ENCODE assay signal across 9 cellular contexts in the genomic region with DNA sequence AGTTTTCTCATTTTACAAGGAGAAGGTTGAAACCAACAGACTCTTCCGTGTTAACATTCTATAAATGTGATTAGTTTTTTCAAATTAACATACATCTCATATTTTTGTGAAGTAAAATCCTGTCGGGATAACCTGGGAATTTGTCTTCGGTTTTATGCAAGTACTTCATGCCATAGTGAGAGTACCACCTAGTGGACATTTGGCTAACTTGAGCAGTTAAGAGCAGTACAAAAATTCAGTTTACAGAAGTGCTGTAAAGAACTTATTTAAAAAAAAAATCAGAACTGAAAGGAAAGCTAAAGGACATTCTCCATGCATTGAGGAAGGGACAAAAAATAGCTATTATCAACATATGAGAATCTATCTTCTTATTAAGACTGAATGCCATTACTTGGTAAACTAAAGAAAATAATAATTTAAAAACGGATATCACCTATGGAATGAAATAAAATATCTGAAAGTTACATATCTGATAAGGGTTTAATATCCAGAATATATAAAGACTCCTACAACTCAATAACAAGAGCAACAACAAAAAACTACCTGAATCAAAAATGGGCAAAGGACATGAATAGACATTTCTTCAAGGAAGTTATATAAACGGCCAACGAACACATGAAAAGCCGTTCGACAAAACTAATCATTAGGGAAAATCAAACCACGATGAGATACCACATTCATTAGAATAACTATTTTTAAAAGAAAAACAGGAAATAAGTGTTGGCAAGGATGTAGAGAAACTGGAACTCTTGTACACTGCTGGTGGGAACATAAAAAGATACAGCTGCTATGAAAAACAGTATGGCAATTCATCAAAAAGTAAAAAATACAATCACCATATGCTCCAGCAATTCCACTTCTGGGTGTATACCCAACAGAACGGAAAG.
A peak's percentile ranks its signal among the peaks of the same experiment; 100 is the strongest.
DNase-seq lines count a peak whose midpoint lies in the region; TF ChIP-seq lines count a peak whose summit lies in the region.
"Had no signal": no experiment of that assay in that cellular context is flagged by ENCODE, and none has a peak within 500 bp of the region (broad histone marks: within the 10 kb centered on the region; RNA-seq: fewer than 3 reads in every experiment).

No MANE protein-coding gene starts in this region.

- H3K4me1 ChIP-seq in OCI-LY7 (ENCODE audit: insufficient read depth, low read length, poor library complexity, severe bottlenecking) (no peaks in the 10 kb centered on the region), esophagus squamous epithelium (no peaks in the 10 kb centered on the region), testis (no peaks in the 10 kb centered on the region), ovary (ENCODE audit: insufficient read depth) (no peaks in the 10 kb centered on the region)

- no peaks in the 10 kb centered on the region for H3K79me2 ChIP-seq in OCI-LY7 (ENCODE audit: insufficient read depth, low read depth, low read length)

- no peaks in the 10 kb centered on the region for H3K9me2 ChIP-seq in OCI-LY7 (ENCODE audit: insufficient read depth, low read length)

- POLR2A ChIA-PET in OCI-LY7 (lab: Charles Lee): no interaction called here

- no peak overlapping the region for H3K4me3 ChIP-seq in OCI-LY7 (ENCODE audit: low read depth, low read length, poor library complexity, severe bottlenecking)
- H3K4me3 ChIP-seq in esophagus squamous epithelium: no peak overlapping the region
- H3K4me3 ChIP-seq in testis: no peak overlapping the region
- no peak overlapping the region for H3K4me3 ChIP-seq in ovary

- TF ChIP-seq POLR2A in esophagus squamous epithelium (IDR thresholded peaks at IDR 0.05) (no peak), testis (IDR thresholded peaks at IDR 0.05) (no peak), ovary (IDR thresholded peaks at IDR 0.05) (no peak)

- no peak for TF ChIP-seq EP300 in ovary (IDR thresholded peaks at IDR 0.05)

- H3K27ac ChIP-seq in OCI-LY7 (ENCODE audit: low read depth, low read length, poor library complexity, severe bottlenecking) (no peak overlapping the region), esophagus squamous epithelium (no peak overlapping the region), testis (no peak overlapping the region), ovary (no peak overlapping the region)

- DNase-seq in NCI-H2029 treated with DMSO at 0.1 percent for 48 hours (lab: John Stamatoyannopoulos, UW) (peak; percentile 21), NCI-H2029 (lab: John Stamatoyannopoulos, UW) (no peak), OCI-LY7 (ENCODE audit: low spot score) (peak; percentile 9), esophagus squamous epithelium (lab: John Stamatoyannopoulos, UW) (no peak), testis (no peak), ovary (no peak), NCI-H446 treated with DMSO at 0.1 percent for 48 hours (lab: John Stamatoyannopoulos, UW) (no peak), ureter (ENCODE audit: low spot score) (no peak)
- DNase-seq: stimulated activated naive CD8-positive, alpha-beta T cell treated with anti-CD3 and anti-CD28 coated beads, Interleukin-15, amount 100 ng/mL, for 72 hours had no signal

- 64 to 65% methylated on average over 10 of the region's 10 CpGs for WGBS in esophagus squamous epithelium, 2 donors
- 82 to 89% methylated on average over 10 of the region's 10 CpGs for WGBS in testis, 2 donors
- 80 to 87% (median 81%) methylated on average over 10 of the region's 10 CpGs for WGBS in ovary, 3 donors

- BruUV-seq in OCI-LY7 (replicated peaks; lab: Mats Ljungman, UMichigan): no TSS peak

- no peak overlapping the region for H2AFZ ChIP-seq in OCI-LY7 (ENCODE audit: low read length)

- H3K4me2 ChIP-seq in OCI-LY7 (ENCODE audit: low read length): no peak overlapping the region

- H3K36me3 ChIP-seq in OCI-LY7 (ENCODE audit: insufficient read depth, low read length): no peaks in the 10 kb centered on the region
- no peaks in the 10 kb centered on the region for H3K36me3 ChIP-seq in esophagus squamous epithelium
- no peaks in the 10 kb centered on the region for H3K36me3 ChIP-seq in testis (ENCODE audit: low read depth, missing control alignments)
- no peaks in the 10 kb centered on the region for H3K36me3 ChIP-seq in ovary

- CTCF ChIA-PET in OCI-LY7 (lab: Charles Lee; ENCODE audit: unreplicated experiment): no interaction called here

- intact Hi-C loops in OCI-LY7 (cut with micrococcal nuclease; ENCODE audit: unreplicated experiment): no loop called here
- intact Hi-C loops in esophagus squamous epithelium (cut with DNase I): no loop called here
- intact Hi-C loops in testis (cut with DNase I; ENCODE audit: low total_unique reads): no loop called here
- intact Hi-C loops in ovary (cut with DNase I): no loop called here

- no peaks in the 10 kb centered on the region for H4K20me1 ChIP-seq in OCI-LY7 (ENCODE audit: insufficient read depth, low read length)

- H3K9me3 ChIP-seq in OCI-LY7 (ENCODE audit: low read length) (no peaks in the 10 kb centered on the region), esophagus squamous epithelium (no peaks in the 10 kb centered on the region), testis (no peaks in the 10 kb centered on the region), ovary (no peaks in the 10 kb centered on the region)

- TF ChIP-seq CTCF in OCI-LY7 (conservative IDR thresholded peaks at IDR 0.05; ENCODE audit: low read length) (peak; percentile 75), esophagus squamous epithelium (IDR thresholded peaks at IDR 0.05) (peak in 4 of 6 experiments; percentile 20 to 51 (median 44)), testis (IDR thresholded peaks at IDR 0.05) (peak in 2 of 3 experiments; percentile 16 to 41), ovary (IDR thresholded peaks at IDR 0.05) (peak in 1 of 3 donors; percentile 24)

- H3K27me3 ChIP-seq in esophagus squamous epithelium (no peaks in the 10 kb centered on the region), testis (no peaks in the 10 kb centered on the region), ovary (no peaks in the 10 kb centered on the region)

Comparison
In these comparisons a context has a peak if more than half of its experiments do, and no peak if none do; other contexts are left out.
1. DNase-seq: peak in NCI-H2029 treated with DMSO at 0.1 percent for 48 hours (single experiment) and OCI-LY7 (single experiment); none in NCI-H2029 (single experiment), esophagus squamous epithelium (single experiment), testis (single experiment), ovary (0 of 5), NCI-H446 treated with DMSO at 0.1 percent for 48 hours (single experiment) and ureter (single experiment).